In the genomic region with DNA sequence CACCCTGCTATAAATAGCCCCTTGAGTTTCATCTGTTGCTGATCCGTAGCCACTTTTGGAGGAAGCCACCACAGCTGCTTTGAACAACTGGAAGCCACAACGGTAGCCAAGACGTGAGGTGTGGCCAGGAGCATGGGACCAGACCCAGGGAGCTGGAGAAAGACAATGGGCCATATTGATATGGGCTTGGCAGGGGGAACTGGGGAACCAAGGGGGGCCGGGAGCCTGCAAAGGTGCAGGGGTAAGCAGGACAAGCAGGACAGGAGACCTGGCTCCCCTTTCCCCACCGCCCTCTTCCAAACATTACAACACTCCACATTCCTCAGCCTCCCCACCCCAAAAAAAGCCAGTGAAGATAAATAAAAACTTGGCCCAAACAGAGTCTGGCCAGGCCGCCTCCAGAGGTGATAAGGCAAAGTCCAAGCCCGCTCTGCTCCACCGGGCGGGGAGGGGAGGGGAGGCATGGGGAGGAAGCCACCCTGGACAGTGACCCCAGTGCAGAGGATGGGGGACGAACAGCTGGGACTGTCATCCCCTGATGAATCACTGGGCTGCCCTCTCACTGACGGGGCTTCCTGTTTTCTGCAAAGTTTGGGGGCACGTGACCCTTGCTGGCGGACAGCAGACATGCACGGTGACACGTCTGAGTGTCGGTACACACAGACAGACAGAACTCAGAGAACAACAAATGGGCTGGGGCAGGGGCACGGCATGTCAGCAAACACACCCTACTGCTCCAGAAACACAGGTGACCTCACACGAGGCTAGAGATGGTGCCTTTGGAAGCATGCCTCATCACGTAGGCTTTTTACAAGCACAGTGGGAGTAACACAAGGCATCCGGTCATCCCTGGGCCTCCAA, we compare ENCODE assay signal across 9 cellular contexts.
DNase-seq lines count a peak whose midpoint lies in the region; ATAC-seq and TF ChIP-seq lines count a peak whose summit lies in the region.
"Had no signal": no experiment of that assay in that cellular context is flagged by ENCODE, and none has a peak within 500 bp of the region (broad histone marks: within the 10 kb centered on the region; RNA-seq: fewer than 3 reads in every experiment).

No MANE protein-coding gene starts in this region.

- TF ChIP-seq CTCF in AG04450 (IDR thresholded peaks at IDR 0.05; ENCODE audit: low read depth, low read length), result no peak
- TF ChIP-seq CTCF in epithelial cell of proximal tubule (conservative IDR thresholded peaks at IDR 0.05; ENCODE audit: low read depth, low read length), result no peak
- TF ChIP-seq CTCF in natural killer cell (IDR thresholded peaks at IDR 0.05), result no peak

- peaks cover 0 to 20% of the 10 kb centered on the region in 2 donors for H3K4me1 Mint-ChIP-seq in natural killer cell

- H3K27me3 ChIP-seq in AG04450 (ENCODE audit: control insufficient read depth, insufficient read depth, low read length), result no peaks in the 10 kb centered on the region
- H3K27me3 ChIP-seq: cardiac muscle cell had no signal

- ATAC-seq in natural killer cell (peak; percentile 57 to 76 (median 70)), HG03135 (IDR thresholded peaks at IDR 0.05; ENCODE audit: unreplicated experiment) (no peak), GM18505 (IDR thresholded peaks at IDR 0.05; ENCODE audit: unreplicated experiment) (no peak)

- no peak overlapping the region for H3K4me3 Mint-ChIP-seq in natural killer cell

- H3K36me3 Mint-ChIP-seq in natural killer cell, result no peaks in the 10 kb centered on the region

- H3K27ac Mint-ChIP-seq in natural killer cell, result no peak overlapping the region

- TF ChIP-seq POLR2A in GM18505 (IDR thresholded peaks at IDR 0.05; ENCODE audit: borderline replicate concordance, extremely low read depth, insufficient read depth, insufficient read length), result no peak

- intact Hi-C loops in natural killer cell (cut with micrococcal nuclease), result no loop called here

- H3K4me3 ChIP-seq in AG04450 (ENCODE audit: low read depth, low read length), result peak overlapping the region; percentile 20; the same call in 1 of the 2 replicates
- no peak overlapping the region for H3K4me3 ChIP-seq in epithelial cell of proximal tubule (ENCODE audit: low read depth, low read length)
- H3K4me3 ChIP-seq: cardiac muscle cell had no signal

- H3K27me3 Mint-ChIP-seq in natural killer cell (ENCODE audit: low read depth in 2 of 2), result peaks cover 10 to 16% of the 10 kb centered on the region in 2 donors

- POLR2A ChIA-PET in AG04450 (lab: Yijun Ruan, JAX), result interaction anchor here (1.0 to 1.7 kb wide), 3 partner anchors 9 to 98 kb away, joined by 3 to 5 read pairs (median 3); no protein-coding TSS in a partner anchor

- CTCF ChIA-PET in AG04450 (lab: Charles Lee), result interaction anchor here (0.6 to 2.3 kb wide), 7 partner anchors 16 to 117 kb away, joined by 3 to 8 read pairs (median 3); no protein-coding TSS in a partner anchor

- H3K27ac ChIP-seq in AG04450 (ENCODE audit: low read depth, low read length), result peak overlapping the region; percentile 93
- H3K27ac ChIP-seq: cardiac muscle cell had no signal

- no peaks in the 10 kb centered on the region for H3K9me3 Mint-ChIP-seq in natural killer cell

- no peak for DNase-seq in AG04450 (ENCODE audit: low read depth, low spot score)
- peak; percentile 30 for DNase-seq in NOMO-1 treated with dmso at 0.1 percent for 144 hours (lab: John Stamatoyannopoulos, UW; ENCODE audit: unreplicated experiment)
- peak; percentile 68 for DNase-seq in epithelial cell of proximal tubule (ENCODE audit: low read depth)
- DNase-seq in natural killer cell, result no peak
- DNase-seq in NK-92 (lab: John Stamatoyannopoulos, UW; ENCODE audit: unreplicated experiment), result no peak
- DNase-seq in globus pallidus (ENCODE audit: low spot score), result no peak

- H3K9me3 ChIP-seq in AG04450 (ENCODE audit: control insufficient read depth, insufficient read depth, low read length), result no peaks in the 10 kb centered on the region

Comparison
In these comparisons a context has a peak if more than half of its experiments do, and no peak if none do; other contexts are left out.
1. DNase-seq: peak in NOMO-1 treated with dmso at 0.1 percent for 144 hours (single experiment) and epithelial cell of proximal tubule (single experiment); none in AG04450 (single experiment), natural killer cell (single experiment), NK-92 (single experiment) and globus pallidus (single experiment).
2. ATAC-seq: peak in natural killer cell (3 of 3); none in HG03135 (single experiment) and GM18505 (single experiment).